8 cellular contexts compared by ENCODE assay signal in genomic region chr14:31420013-31420318, GRCh38. TPM values are rescaled to one million over a fixed set of nuclear protein-coding genes. Genes with fewer than 3 reads are reported as not detected.
DNase-seq lines count a peak whose midpoint lies in the region; ATAC-seq and TF ChIP-seq lines count a peak whose summit lies in the region.

No MANE protein-coding gene starts in this region.

- peak overlapping the region; percentile 91 to 97 for H3K4me3 ChIP-seq in ascending aorta
- H3K4me3 ChIP-seq in right cardiac atrium (ENCODE audit: low read length), result peak overlapping the region; percentile 75
- peak overlapping the region; percentile 75 for H3K4me3 ChIP-seq in rectal smooth muscle tissue (ENCODE audit: low read length)

- H3K36me3 Mint-ChIP-seq in activated CD4-positive, alpha-beta T cell treated with anti-CD3 and anti-CD28 coated beads, Interleukin-2, amount 10 ng/mL, durations not matched to agents 24 days and 14 days (ENCODE audit: low read depth), result peaks cover 7% of the 10 kb centered on the region

- H3K27me3 Mint-ChIP-seq in activated CD4-positive, alpha-beta T cell treated with anti-CD3 and anti-CD28 coated beads, Interleukin-2, amount 10 ng/mL, durations not matched to agents 24 days and 14 days, result peaks cover 2% of the 10 kb centered on the region

- no peaks in the 10 kb centered on the region for H3K9me3 Mint-ChIP-seq in activated CD4-positive, alpha-beta T cell treated with anti-CD3 and anti-CD28 coated beads, Interleukin-2, amount 10 ng/mL, durations not matched to agents 24 days and 14 days

- H3K27ac ChIP-seq in ascending aorta, result peak overlapping the region; percentile 87 to 88
- H3K27ac ChIP-seq in right cardiac atrium (ENCODE audit: low read length), result peak overlapping the region; percentile 80
- peak overlapping the region; percentile 63 for H3K27ac ChIP-seq in rectal smooth muscle tissue (ENCODE audit: low read depth, low read length)

- TF ChIP-seq CTCF in ascending aorta (IDR thresholded peaks at IDR 0.05), result no peak

- no peaks in the 10 kb centered on the region for H3K36me3 ChIP-seq in ascending aorta
- no peaks in the 10 kb centered on the region for H3K36me3 ChIP-seq in rectal smooth muscle tissue (ENCODE audit: control insufficient read depth, insufficient read depth, low read length)

- peaks cover 24% of the 10 kb centered on the region for H3K4me1 Mint-ChIP-seq in activated CD4-positive, alpha-beta T cell treated with anti-CD3 and anti-CD28 coated beads, Interleukin-2, amount 10 ng/mL, durations not matched to agents 24 days and 14 days

- H3K27me3 ChIP-seq in ascending aorta (no peaks in the 10 kb centered on the region), right cardiac atrium (ENCODE audit: control insufficient read depth, insufficient read depth) (no peaks in the 10 kb centered on the region), rectal smooth muscle tissue (ENCODE audit: control insufficient read depth, insufficient read depth, low read length) (no peaks in the 10 kb centered on the region)

- H3K4me3 Mint-ChIP-seq in activated CD4-positive, alpha-beta T cell treated with anti-CD3 and anti-CD28 coated beads, Interleukin-2, amount 10 ng/mL, durations not matched to agents 24 days and 14 days, result peak overlapping the region; percentile 94

- ATAC-seq in HG02571 (IDR thresholded peaks at IDR 0.05; ENCODE audit: unreplicated experiment), result peak; percentile 22
- ATAC-seq in right cardiac atrium, result peak; percentile 86 to 89

- peak; percentile 79 for DNase-seq in activated CD4-positive, alpha-beta T cell treated with anti-CD3 and anti-CD28 coated beads, Interleukin-2, amount 10 ng/mL, durations not matched to agents 24 days and 14 days
- no peak for DNase-seq in activated CD4-positive, alpha-beta T cell treated with anti-CD3 and anti-CD28 coated beads, Interleukin-2, amount 50 U/mL, for 1 hour
- DNase-seq in NCI-H2029 (lab: John Stamatoyannopoulos, UW) (peak; percentile 80), ascending aorta (ENCODE audit: low spot score in 2 of 2) (peak in 1 of 2 donors; percentile 76), right cardiac atrium (peak; percentile 74 to 89 (median 88)), NCI-H446 treated with DMSO at 0.1 percent for 48 hours (lab: John Stamatoyannopoulos, UW) (no peak)

- H3K9ac ChIP-seq in rectal smooth muscle tissue (ENCODE audit: low read length), result peak overlapping the region; percentile 87

- intact Hi-C loops in activated CD4-positive, alpha-beta T cell treated with anti-CD3 and anti-CD28 coated beads, Interleukin-2, amount 10 ng/mL, durations not matched to agents 24 days and 14 days (cut with micrococcal nuclease), result loop anchor here (1.0 kb wide), 3 partner anchors 37 to 212 kb away; partner anchors contain the start of gene DTD2
- intact Hi-C loops in ascending aorta (cut with DNase I) (loop anchor here (1.0 to 10.0 kb wide), 3 partner anchors 29 to 655 kb away; partner anchors contain the start of genes ARHGAP5 and DTD2), right cardiac atrium (cut with DNase I) (no loop called here)

- H3K27ac Mint-ChIP-seq in activated CD4-positive, alpha-beta T cell treated with anti-CD3 and anti-CD28 coated beads, Interleukin-2, amount 10 ng/mL, durations not matched to agents 24 days and 14 days, result peak overlapping the region; percentile 95

- WGBS in right cardiac atrium, result under 1% methylated on average over 27 of the region's 27 CpGs

- H3K4me1 ChIP-seq in ascending aorta (peaks cover 0 to 12% of the 10 kb centered on the region in 2 donors), right cardiac atrium (ENCODE audit: control insufficient read depth, insufficient read depth, low read length) (no peaks in the 10 kb centered on the region), rectal smooth muscle tissue (ENCODE audit: control insufficient read depth, insufficient read depth, low read length) (peaks cover 8% of the 10 kb centered on the region)

- H3K9me3 ChIP-seq in ascending aorta (no peaks in the 10 kb centered on the region), right cardiac atrium (ENCODE audit: control insufficient read depth, low read length) (no peaks in the 10 kb centered on the region)

RNA-seq across cellular contexts. Expression of gene HEATR5A, which starts 0.4 kb away (rescaled TPM):
- total RNA-seq in activated CD4-positive, alpha-beta T cell treated with anti-CD3 and anti-CD28 coated beads, Interleukin-2, amount 10 ng/mL, durations not matched to agents 24 days and 14 days, result 23.6 and 24.2 TPM in 2 replicates
- total RNA-seq in ascending aorta (11.6 TPM), right cardiac atrium (10 to 100 TPM; 34.0 to 54.1 (median 41.3) TPM)
- 15.0 TPM for polyA plus RNA-seq in right cardiac atrium

RNA-seq across cellular contexts. Expression of gene DTD2, which starts 37.3 kb away (rescaled TPM):
- 30.8 and 32.2 TPM in 2 replicates for total RNA-seq in activated CD4-positive, alpha-beta T cell treated with anti-CD3 and anti-CD28 coated beads, Interleukin-2, amount 10 ng/mL, durations not matched to agents 24 days and 14 days
- total RNA-seq in ascending aorta, result 120 TPM
- total RNA-seq in right cardiac atrium, result 10 to 100 TPM in 1 of 4 donors, 1 to 10 TPM in 3; 7.9 to 10.7 (median 9.3) TPM
- polyA plus RNA-seq in right cardiac atrium, result 7.0 TPM

Comparison
In these comparisons a context has a peak if more than half of its experiments do, and no peak if none do; other contexts are left out.
1. DNase-seq: peak in activated CD4-positive, alpha-beta T cell treated with anti-CD3 and anti-CD28 coated beads, Interleukin-2, amount 10 ng/mL, durations not matched to agents 24 days and 14 days (single experiment), NCI-H2029 (single experiment) and right cardiac atrium (3 of 3); none in activated CD4-positive, alpha-beta T cell treated with anti-CD3 and anti-CD28 coated beads, Interleukin-2, amount 50 U/mL, for 1 hour (single experiment) and NCI-H446 treated with DMSO at 0.1 percent for 48 hours (single experiment).
2. intact Hi-C loops: an anchor here in activated CD4-positive, alpha-beta T cell treated with anti-CD3 and anti-CD28 coated beads, Interleukin-2, amount 10 ng/mL, durations not matched to agents 24 days and 14 days (1.0 kb wide) and ascending aorta (1.0 to 10.0 kb wide); none called in right cardiac atrium.
3. Peak in every context shown above with its lines, with median percentiles within 50 percentile points of each other: H3K27ac ChIP-seq and H3K4me3 ChIP-seq.